ENCODE assay signal across 11 cellular contexts in the genomic region with DNA sequence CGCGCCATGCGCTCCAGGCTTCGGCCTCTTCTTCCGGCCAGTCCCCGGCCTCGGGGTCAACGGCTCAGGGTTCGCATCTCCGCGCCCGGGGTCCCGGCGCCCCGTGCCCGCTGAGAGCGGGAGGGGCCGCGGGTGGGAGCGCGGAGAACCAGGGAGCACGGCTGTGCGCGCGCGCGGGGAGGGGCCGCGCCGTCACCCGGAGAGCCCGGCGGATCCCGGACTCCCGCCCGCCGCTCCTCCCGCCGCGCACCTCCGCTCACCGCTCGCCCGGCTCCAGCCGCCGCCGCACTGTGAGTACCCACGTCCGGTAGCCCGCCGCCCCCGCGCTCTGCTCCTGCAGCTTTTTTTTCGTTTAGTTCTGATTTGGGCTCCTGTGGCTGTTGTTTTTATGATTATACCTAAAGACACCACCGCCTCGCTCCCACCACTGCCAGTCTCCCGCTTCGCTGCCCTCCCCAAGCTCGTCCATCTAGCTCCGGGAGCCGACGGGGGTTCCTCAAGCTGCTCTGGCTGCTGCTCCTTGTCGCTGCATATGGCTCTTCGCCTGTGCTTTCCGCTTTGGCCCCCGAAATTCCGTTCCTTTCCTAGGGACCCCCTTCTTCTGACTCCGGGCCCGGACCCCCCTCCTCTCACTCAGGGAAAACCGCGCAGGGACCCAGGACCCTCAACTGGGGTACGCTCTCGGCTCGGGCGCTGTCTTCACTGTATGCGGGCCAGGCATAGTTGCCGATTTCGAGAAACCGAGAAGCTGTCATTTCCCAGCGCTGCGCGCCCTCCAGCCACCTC. TPM values are rescaled to one million over a fixed set of nuclear protein-coding genes. Genes with fewer than 3 reads are reported as not detected.
DNase-seq lines count a peak whose midpoint lies in the region; ATAC-seq and TF ChIP-seq lines count a peak whose summit lies in the region.
"Had no signal": no experiment of that assay in that cellular context is flagged by ENCODE, and none has a peak within 500 bp of the region (broad histone marks: within the 10 kb centered on the region; RNA-seq: fewer than 3 reads in every experiment).

No MANE protein-coding gene starts in this region.

- H3K36me3 Mint-ChIP-seq in CD8-positive, alpha-beta T cell: no peaks in the 10 kb centered on the region
- peaks cover 0 to 7% (median 0%) of the 10 kb centered on the region in 5 donors for H3K36me3 Mint-ChIP-seq in naive thymus-derived CD4-positive, alpha-beta T cell

- intact Hi-C loops in CD8-positive, alpha-beta T cell (cut with DNase I, micrococcal nuclease): no loop called here
- intact Hi-C loops in naive thymus-derived CD4-positive, alpha-beta T cell (cut with micrococcal nuclease): no loop called here

- no peaks in the 10 kb centered on the region for H3K9me3 Mint-ChIP-seq in CD8-positive, alpha-beta T cell
- H3K9me3 Mint-ChIP-seq in naive thymus-derived CD4-positive, alpha-beta T cell: peaks cover 0 to 5% (median 0%) of the 10 kb centered on the region in 11 donors

- peaks cover 67% of the 10 kb centered on the region for H3K4me1 ChIP-seq in CD8-positive, alpha-beta T cell (ENCODE audit: insufficient read depth, low read length)
- H3K4me1 ChIP-seq in naive thymus-derived CD4-positive, alpha-beta T cell (ENCODE audit: control insufficient read depth in 2 of 2, insufficient read depth in 2 of 2, low read length in 2 of 2): peaks cover 10 to 38% of the 10 kb centered on the region in 2 donors

- H3K4me3 ChIP-seq in CD8-positive, alpha-beta T cell (ENCODE audit: low read depth, low read length): no peak overlapping the region
- no peak overlapping the region for H3K4me3 ChIP-seq in naive thymus-derived CD4-positive, alpha-beta T cell (ENCODE audit: low read length)
- H3K4me3 ChIP-seq: right lobe of liver had no signal

- no peak for DNase-seq in CD8-positive, alpha-beta T cell
- peak; percentile 59 for DNase-seq in HEK293T (ENCODE audit: extremely low spot score)
- peak; percentile 17 to 24 for DNase-seq in activated CD4-positive, alpha-beta T cell treated with anti-CD3 and anti-CD28 coated beads, Interleukin-2, amount 50 U/mL, for 48 hours
- DNase-seq in naive thymus-derived CD4-positive, alpha-beta T cell: peak in 1 of 9 donors; percentile 37
- DNase-seq: foreskin fibroblast had no signal

- H3K27ac ChIP-seq in CD8-positive, alpha-beta T cell (ENCODE audit: low read depth, low read length): no peak overlapping the region
- no peak overlapping the region for H3K27ac ChIP-seq in naive thymus-derived CD4-positive, alpha-beta T cell (ENCODE audit: low read depth, low read length)
- H3K27ac ChIP-seq: right lobe of liver had no signal

- no peak for TF ChIP-seq CTCF in CD8-positive, alpha-beta T cell (IDR thresholded peaks at IDR 0.05)

- POLR2A ChIA-PET in CD8-positive, alpha-beta T cell (lab: Charles Lee): no interaction called here
- POLR2A ChIA-PET in HEK293T (lab: Yijun Ruan, JAX): interaction anchor here (0.8 to 1.7 kb wide), 4 partner anchors 33 to 322 kb away, joined by 3 to 4 read pairs (median 4); no protein-coding TSS in a partner anchor
- POLR2A ChIA-PET in naive thymus-derived CD4-positive, alpha-beta T cell (lab: Charles Lee): interaction anchor here (0.6 kb wide), 1 partner anchor 187 kb away, joined by 4 read pairs; no protein-coding TSS in a partner anchor

- H3K4me3 Mint-ChIP-seq in CD8-positive, alpha-beta T cell: peak overlapping the region; percentile 82
- H3K4me3 Mint-ChIP-seq in naive thymus-derived CD4-positive, alpha-beta T cell: peak overlapping the region; percentile 74 to 95 (median 87)

- no peaks in the 10 kb centered on the region for H3K9me3 ChIP-seq in CD8-positive, alpha-beta T cell (ENCODE audit: low read length)
- H3K9me3 ChIP-seq in naive thymus-derived CD4-positive, alpha-beta T cell (ENCODE audit: control insufficient read depth in 2 of 3, low read length in 3 of 3): no peaks in the 10 kb centered on the region
- H3K9me3 ChIP-seq: right lobe of liver had no signal

- H3K27me3 ChIP-seq in CD8-positive, alpha-beta T cell (ENCODE audit: insufficient read depth, low read length): peaks cover 55% of the 10 kb centered on the region
- H3K27me3 ChIP-seq in naive thymus-derived CD4-positive, alpha-beta T cell (ENCODE audit: control insufficient read depth in 2 of 2, insufficient read depth in 2 of 2, low read length in 2 of 2): peaks cover 10 to 28% of the 10 kb centered on the region in 2 donors

- no peak for ATAC-seq in CD8-positive, alpha-beta T cell
- no peak for ATAC-seq in naive thymus-derived CD4-positive, alpha-beta T cell
- ATAC-seq in GM21528 (IDR thresholded peaks at IDR 0.05; ENCODE audit: low FRiP score, unreplicated experiment) (no peak), GM21529 (IDR thresholded peaks at IDR 0.05; ENCODE audit: unreplicated experiment) (no peak), HG02763 (IDR thresholded peaks at IDR 0.05; ENCODE audit: unreplicated experiment) (no peak), HG03442 (IDR thresholded peaks at IDR 0.05; ENCODE audit: unreplicated experiment) (no peak)

- peaks cover 62% of the 10 kb centered on the region for H3K27me3 Mint-ChIP-seq in CD8-positive, alpha-beta T cell (ENCODE audit: low read depth)
- H3K27me3 Mint-ChIP-seq in naive thymus-derived CD4-positive, alpha-beta T cell: peaks cover 59 to 75% (median 70%) of the 10 kb centered on the region in 5 donors

- H3K27ac Mint-ChIP-seq in CD8-positive, alpha-beta T cell: no peak overlapping the region
- peak overlapping the region in 4 of 9 donors; percentile 17 to 87 (median 50) for H3K27ac Mint-ChIP-seq in naive thymus-derived CD4-positive, alpha-beta T cell

- no peaks in the 10 kb centered on the region for H3K36me3 ChIP-seq in CD8-positive, alpha-beta T cell (ENCODE audit: insufficient read depth, low read length)
- H3K36me3 ChIP-seq in naive thymus-derived CD4-positive, alpha-beta T cell (ENCODE audit: control insufficient read depth in 2 of 3, insufficient read depth in 3 of 3, low read length in 3 of 3): no peaks in the 10 kb centered on the region
- H3K36me3 ChIP-seq: right lobe of liver had no signal

- H3K4me1 Mint-ChIP-seq in CD8-positive, alpha-beta T cell (ENCODE audit: low read depth): peaks cover 49% of the 10 kb centered on the region
- H3K4me1 Mint-ChIP-seq in naive thymus-derived CD4-positive, alpha-beta T cell: peaks cover 33 to 60% (median 45%) of the 10 kb centered on the region in 7 donors

- CTCF ChIA-PET in CD8-positive, alpha-beta T cell (lab: Charles Lee): interaction anchor here (0.9 to 1.2 kb wide), 4 partner anchors 8 to 41 kb away, joined by 3 read pairs; no protein-coding TSS in a partner anchor
- CTCF ChIA-PET in HEK293T (lab: Yijun Ruan, JAX): interaction anchor here (0.6 to 1.4 kb wide), 6 partner anchors 13 to 1257 kb away, joined by 3 to 9 read pairs (median 3); no protein-coding TSS in a partner anchor
- CTCF ChIA-PET in naive thymus-derived CD4-positive, alpha-beta T cell (lab: Charles Lee): no interaction called here

TF ChIP-seq in HEK293T, 16 proteins besides CTCF, POLR2A, EP300 and RAD21:
- TF ChIP-seq NFRKB (IDR thresholded peaks at IDR 0.05): no peak
- no peak for TF ChIP-seq FOXK2 (IDR thresholded peaks at IDR 0.05)
- TF ChIP-seq TARDBP (IDR thresholded peaks at IDR 0.05): no peak
- no peak; the same call in 1 of the 2 replicates for TF ChIP-seq L3MBTL2 (conservative IDR thresholded peaks at IDR 0.05)

RNA-seq across cellular contexts. Expression of gene SKOR1, which starts 1.7 kb away (rescaled TPM):
- 1 to 10 TPM; 1.8 to 2.3 TPM for total RNA-seq in CD8-positive, alpha-beta T cell
- total RNA-seq in naive thymus-derived CD4-positive, alpha-beta T cell: 1 to 10 TPM in 2 of 5 experiments, under 1 TPM in 3; 0.34 to 2.4 (median 0.62) TPM
- polyA plus RNA-seq in naive thymus-derived CD4-positive, alpha-beta T cell: not detected

RNA-seq across cellular contexts. Expression of gene RNU6-1, which starts 16.3 kb away (rescaled TPM):
- not detected for total RNA-seq in CD8-positive, alpha-beta T cell
- not detected for total RNA-seq in naive thymus-derived CD4-positive, alpha-beta T cell
- not detected for polyA plus RNA-seq in naive thymus-derived CD4-positive, alpha-beta T cell
- total RNA-seq: LHCN-M2, right lobe of liver had no signal

Comparison
In these comparisons a context has a peak if more than half of its experiments do, and no peak if none do; other contexts are left out.
1. DNase-seq: peak in HEK293T (single experiment) and activated CD4-positive, alpha-beta T cell treated with anti-CD3 and anti-CD28 coated beads, Interleukin-2, amount 50 U/mL, for 48 hours (2 of 2); none in CD8-positive, alpha-beta T cell (0 of 7).